1 cellular context compared by ENCODE assay signal in the genomic region with DNA sequence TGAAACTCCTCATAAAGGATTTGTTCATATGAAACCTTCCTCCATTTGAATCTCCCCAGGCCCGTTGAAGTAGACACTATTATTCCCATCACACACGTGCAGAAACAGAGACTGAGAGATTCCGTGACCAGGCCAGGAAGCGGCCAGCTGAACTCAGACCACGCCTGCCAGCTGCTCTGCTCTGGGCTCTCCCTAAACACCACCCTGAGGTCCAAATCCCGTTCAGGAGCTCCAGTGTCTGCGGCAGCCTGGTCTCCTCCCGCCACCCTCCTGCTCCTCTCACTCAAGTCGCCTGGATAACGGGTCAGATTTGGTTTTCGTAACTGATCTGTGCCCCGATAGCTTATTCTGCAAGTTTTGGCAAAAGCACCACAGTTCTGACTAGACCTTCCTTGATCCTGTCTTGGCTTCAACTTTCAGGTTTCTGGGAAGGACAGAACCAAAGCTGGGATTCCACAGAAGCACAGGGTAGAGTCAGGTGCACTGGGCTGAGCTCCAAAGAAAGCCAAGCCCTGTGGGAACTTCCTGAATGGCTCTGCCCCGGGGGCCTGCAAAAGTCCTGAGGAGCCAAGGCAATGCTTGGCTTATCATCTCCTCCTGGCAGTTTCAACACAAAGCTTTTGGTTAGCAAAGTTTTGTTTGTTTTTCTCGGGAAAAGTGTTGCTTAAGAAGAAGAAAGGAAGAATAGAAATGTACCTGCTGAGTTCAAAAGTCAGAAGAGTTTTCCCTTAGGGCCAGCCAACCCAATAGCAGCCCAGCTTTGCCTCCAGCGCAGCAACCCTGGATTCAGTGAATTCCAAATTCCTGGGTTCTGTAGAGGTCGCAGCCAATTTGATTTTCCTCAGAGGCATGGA.
TF ChIP-seq lines count a peak whose summit lies in the region.

No MANE protein-coding gene starts in this region.

TF ChIP-seq in HepG2, 621 proteins besides CTCF, POLR2A, EP300 and RAD21:
- no peak for TF ChIP-seq NR2F2 (IDR thresholded peaks at IDR 0.05; ENCODE audit: borderline replicate concordance, low read depth)
- TF ChIP-seq ZNF614 (CRISPR knock-in tag; IDR thresholded peaks at IDR 0.05; ENCODE audit: borderline replicate concordance) = no peak
- TF ChIP-seq ZNF20 (CRISPR knock-in tag; IDR thresholded peaks at IDR 0.05) = no peak
- TF ChIP-seq ZNF143 (CRISPR knock-in tag; IDR thresholded peaks at IDR 0.05) = no peak
- no peak for TF ChIP-seq NFYB (CRISPR knock-in tag; IDR thresholded peaks at IDR 0.05)
- no peak for TF ChIP-seq NCOR1 (IDR thresholded peaks at IDR 0.05; ENCODE audit: borderline replicate concordance, low read length)
